In genomic region chr3:120448707-120449650, GRCh38 we compare ENCODE assay signal across 8 cellular contexts. TPM values are rescaled to one million over a fixed set of nuclear protein-coding genes. Genes with fewer than 3 reads are reported as not detected.
DNase-seq lines count a peak whose midpoint lies in the region; ATAC-seq and TF ChIP-seq lines count a peak whose summit lies in the region.
"Had no signal": no experiment of that assay in that cellular context is flagged by ENCODE, and none has a peak within 500 bp of the region (broad histone marks: within the 10 kb centered on the region; RNA-seq: fewer than 3 reads in every experiment).

No MANE protein-coding gene starts in this region.

- H3K4me1 ChIP-seq in HUES64 (ENCODE audit: insufficient read depth, low read length) (peaks cover 37% of the 10 kb centered on the region), left lung (peaks cover 9 to 30% of the 10 kb centered on the region in 2 donors), upper lobe of left lung (peaks cover 4 to 30% (median 18%) of the 10 kb centered on the region in 4 donors)

- TF ChIP-seq CTCF in coronary artery (IDR thresholded peaks at IDR 0.05) (no peak), left lung (IDR thresholded peaks at IDR 0.05) (no peak), upper lobe of left lung (IDR thresholded peaks at IDR 0.05) (no peak)

- WGBS in HUES64 = 53% methylated on average over 7 of the region's 8 CpGs
- 73 to 74% methylated on average over 8 of the region's 8 CpGs for WGBS in upper lobe of left lung, 2 donors

- peak; percentile 28 for ATAC-seq in left lung
- peak in 1 of 2 donors; percentile 15 for ATAC-seq in upper lobe of left lung (ENCODE audit: low FRiP score in 2 of 2)
- no peak for ATAC-seq in HG03196 (IDR thresholded peaks at IDR 0.05; ENCODE audit: unreplicated experiment)

- no peaks in the 10 kb centered on the region for H3K27me3 ChIP-seq in HUES64 (ENCODE audit: insufficient read depth, low read length)
- peaks cover 0 to 58% of the 10 kb centered on the region in 2 donors for H3K27me3 ChIP-seq in left lung
- H3K27me3 ChIP-seq in upper lobe of left lung = peaks cover 0 to 8% (median 0%) of the 10 kb centered on the region in 4 donors
- H3K27me3 ChIP-seq: body of pancreas had no signal

- intact Hi-C loops in left lung (cut with DNase I) = no loop called here

- H3K27ac ChIP-seq in HUES64 (ENCODE audit: low read depth, low read length) = peak overlapping the region; percentile 17; the same call in 1 of the 2 replicates
- H3K27ac ChIP-seq in coronary artery = peak overlapping the region; percentile 96 to 99
- peak overlapping the region; percentile 79 to 89 for H3K27ac ChIP-seq in left lung
- peak overlapping the region in 2 of 4 donors; percentile 20 to 30 for H3K27ac ChIP-seq in upper lobe of left lung

- peaks cover 32% of the 10 kb centered on the region for H3K36me3 ChIP-seq in HUES64 (ENCODE audit: insufficient read depth, low read length)
- H3K36me3 ChIP-seq in left lung = no peaks in the 10 kb centered on the region
- H3K36me3 ChIP-seq in upper lobe of left lung = no peaks in the 10 kb centered on the region

- TF ChIP-seq POLR2A in upper lobe of left lung (IDR thresholded peaks at IDR 0.05) = no peak

- H3K9ac ChIP-seq in HUES64 (ENCODE audit: low read depth, low read length) = peak overlapping the region; percentile 89; the same call in 1 of the 2 replicates

- peaks cover 3% of the 10 kb centered on the region; the same call in 1 of the 2 replicates for H3K9me3 ChIP-seq in HUES64 (ENCODE audit: insufficient read depth, low read depth, low read length)
- no peaks in the 10 kb centered on the region for H3K9me3 ChIP-seq in left lung
- H3K9me3 ChIP-seq in upper lobe of left lung = no peaks in the 10 kb centered on the region
- H3K9me3 ChIP-seq: body of pancreas had no signal

- DNase-seq in coronary artery (ENCODE audit: low spot score) (peak; percentile 75), left lung (no peak), upper lobe of left lung (no peak), HuH-7.5 (ENCODE audit: low spot score) (no peak), LoVo (ENCODE audit: low spot score) (no peak)
- DNase-seq: body of pancreas had no signal

- TF ChIP-seq EP300 in upper lobe of left lung (IDR thresholded peaks at IDR 0.05) = no peak

- peak overlapping the region; percentile 81 for H3K4me3 ChIP-seq in HUES64 (ENCODE audit: low read length)
- H3K4me3 ChIP-seq in coronary artery = peak overlapping the region; percentile 95
- H3K4me3 ChIP-seq in left lung = peak overlapping the region; percentile 52 to 59
- peak overlapping the region in 3 of 4 donors; percentile 61 to 63 (median 61) for H3K4me3 ChIP-seq in upper lobe of left lung

RNA-seq across cellular contexts. Expression of gene FSTL1, which starts 1.8 kb away (rescaled TPM):
- 142 TPM for polyA plus RNA-seq in HUES64 (2013, experiment 1 of 2)
- 186 TPM for polyA plus RNA-seq in HUES64 (2013, experiment 2 of 2)
- 100 to 1,000 TPM; 265 to 530 TPM for total RNA-seq in left lung
- 100 to 1,000 TPM in 3 of 6 donors, 10 to 100 TPM in 3; 35.6 to 480 (median 120) TPM for total RNA-seq in upper lobe of left lung
